In genomic region chr1:80987106-80987505, GRCh38 we compare ENCODE assay signal across 30 cellular contexts.
"Had no signal": no experiment of that assay in that cellular context is flagged by ENCODE, and none has a peak within 500 bp of the region (broad histone marks: within the 10 kb centered on the region; RNA-seq: fewer than 3 reads in every experiment).

No MANE protein-coding gene starts in this region.

- H3K9me3 ChIP-seq: gastrocnemius medialis, pancreas, psoas muscle, right atrium auricular region, stomach, suprapubic skin, tibial artery, upper lobe of right lung had no signal

- H3K27ac ChIP-seq: gastrocnemius medialis, pancreas, psoas muscle, right atrium auricular region, stomach, suprapubic skin, tibial artery, upper lobe of right lung had no signal

- H3K4me2 ChIP-seq: smooth muscle cell had no signal

- H3K36me3 Mint-ChIP-seq: naive thymus-derived CD4-positive, alpha-beta T cell; stimulated activated naive B cell treated with anti-CD40 and anti-IgM and Interleukin-4, amounts not matched to agents 10 μg/mL and 1 μg/mL and 100 μg/mL, for 72 hours had no signal

- H3K4me3 ChIP-seq: gastrocnemius medialis, pancreas, psoas muscle, right atrium auricular region, smooth muscle cell, stomach, suprapubic skin, tibial artery, upper lobe of right lung had no signal

- ATAC-seq: esophagus mucosa; gastrocnemius medialis; left cardiac atrium; naive thymus-derived CD4-positive, alpha-beta T cell; pancreas; psoas muscle; stimulated activated naive B cell treated with anti-CD40 and anti-IgM and Interleukin-4, amounts not matched to agents 10 μg/mL and 1 μg/mL and 100 μg/mL, for 72 hours; upper lobe of right lung had no signal

- H3K4me1 Mint-ChIP-seq: activated CD4-positive, alpha-beta memory T cell treated with anti-CD3 and anti-CD28 coated beads, Interleukin-2, amount 10 ng/mL, durations not matched to agents 7 days and 5 days; activated CD4-positive, alpha-beta T cell treated with anti-CD3 and anti-CD28 coated beads, Interleukin-2, amount 10 ng/mL, durations not matched to agents 7 days and 5 days; naive thymus-derived CD4-positive, alpha-beta T cell; stimulated activated naive B cell treated with anti-CD40 and anti-IgM and Interleukin-4, amounts not matched to agents 10 μg/mL and 1 μg/mL and 100 μg/mL, for 72 hours had no signal

- H3K36me3 ChIP-seq: gastrocnemius medialis, pancreas, right atrium auricular region, stomach, suprapubic skin, tibial artery, upper lobe of right lung had no signal

- H3K4me3 Mint-ChIP-seq: activated CD4-positive, alpha-beta memory T cell treated with anti-CD3 and anti-CD28 coated beads, Interleukin-2, amount 10 ng/mL, durations not matched to agents 7 days and 5 days; activated CD4-positive, alpha-beta T cell treated with anti-CD3 and anti-CD28 coated beads, Interleukin-2, amount 10 ng/mL, durations not matched to agents 7 days and 5 days; activated T-cell treated with anti-CD3 and anti-CD28 coated beads, Interleukin-2, amount 50 U/mL, for 24 hours; naive thymus-derived CD4-positive, alpha-beta T cell; stimulated activated naive B cell treated with anti-CD40 and anti-IgM and Interleukin-4, amounts not matched to agents 10 μg/mL and 1 μg/mL and 100 μg/mL, for 72 hours had no signal

- DNase-seq: activated CD4-positive, alpha-beta memory T cell treated with anti-CD3 and anti-CD28 coated beads, Interleukin-2, amount 10 ng/mL, durations not matched to agents 7 days and 5 days; activated CD4-positive, alpha-beta T cell treated with anti-CD3 and anti-CD28 coated beads for 1 hour; activated CD4-positive, alpha-beta T cell treated with anti-CD3 and anti-CD28 coated beads, Interleukin-2, amount 10 ng/mL, durations not matched to agents 7 days and 5 days; activated CD8-positive, alpha-beta memory T cell treated with anti-CD3 and anti-CD28 coated beads, Interleukin-2, amount 50 U/mL, for 48 hours; activated gamma-delta T cell; activated naive CD4-positive, alpha-beta T cell treated with anti-CD3 and anti-CD28 coated beads, Interleukin-2, amount 50 U/mL, for 16 hours; activated T-cell treated with anti-CD3 and anti-CD28 coated beads, Interleukin-2, amount 50 U/mL, for 24 hours; amygdala; cortex of kidney; gastrocnemius medialis; glutamatergic neuron; islet precursor cell; left cardiac atrium; midbrain; naive thymus-derived CD4-positive, alpha-beta T cell; pancreas; psoas muscle; stimulated activated CD4-positive, alpha-beta T cell treated with anti-CD3 and anti-CD28 coated beads, Interleukin-1b, Interleukin-23, amount 100 ng/mL, for 48 hours; stimulated activated CD4-positive, alpha-beta T cell treated with anti-CD3 and anti-CD28 coated beads, Interleukin-4, amount 100 ng/mL, for 4 hours; stimulated activated CD8-positive, alpha-beta memory T cell treated with anti-CD3 and anti-CD28 coated beads, Interleukin-4, amount 100 ng/mL, for 48 hours; stimulated activated naive B cell treated with anti-CD40 and anti-IgM and Interleukin-4, amounts not matched to agents 10 μg/mL and 1 μg/mL and 100 μg/mL, for 72 hours; stomach; T-helper 2 cell; tibial artery; upper lobe of right lung had no signal

- H3K27me3 ChIP-seq: gastrocnemius medialis, pancreas, right atrium auricular region, stomach, suprapubic skin, tibial artery, upper lobe of right lung had no signal

- H3K27ac Mint-ChIP-seq: activated CD4-positive, alpha-beta memory T cell treated with anti-CD3 and anti-CD28 coated beads, Interleukin-2, amount 10 ng/mL, durations not matched to agents 7 days and 5 days; activated CD4-positive, alpha-beta T cell treated with anti-CD3 and anti-CD28 coated beads, Interleukin-2, amount 10 ng/mL, durations not matched to agents 7 days and 5 days; activated T-cell treated with anti-CD3 and anti-CD28 coated beads, Interleukin-2, amount 50 U/mL, for 24 hours; naive thymus-derived CD4-positive, alpha-beta T cell; stimulated activated naive B cell treated with anti-CD40 and anti-IgM and Interleukin-4, amounts not matched to agents 10 μg/mL and 1 μg/mL and 100 μg/mL, for 72 hours had no signal

- H3K27me3 Mint-ChIP-seq: activated CD4-positive, alpha-beta memory T cell treated with anti-CD3 and anti-CD28 coated beads, Interleukin-2, amount 10 ng/mL, durations not matched to agents 7 days and 5 days; activated CD4-positive, alpha-beta T cell treated with anti-CD3 and anti-CD28 coated beads, Interleukin-2, amount 10 ng/mL, durations not matched to agents 7 days and 5 days; activated T-cell treated with anti-CD3 and anti-CD28 coated beads, Interleukin-2, amount 50 U/mL, for 24 hours; naive thymus-derived CD4-positive, alpha-beta T cell; stimulated activated naive B cell treated with anti-CD40 and anti-IgM and Interleukin-4, amounts not matched to agents 10 μg/mL and 1 μg/mL and 100 μg/mL, for 72 hours had no signal

- H3K9me3 Mint-ChIP-seq: activated CD4-positive, alpha-beta memory T cell treated with anti-CD3 and anti-CD28 coated beads, Interleukin-2, amount 10 ng/mL, durations not matched to agents 7 days and 5 days; activated CD4-positive, alpha-beta T cell treated with anti-CD3 and anti-CD28 coated beads, Interleukin-2, amount 10 ng/mL, durations not matched to agents 7 days and 5 days had no signal

- H3K4me1 ChIP-seq: gastrocnemius medialis, pancreas, psoas muscle, right atrium auricular region, stomach, tibial artery, upper lobe of right lung had no signal

- FAIRE-seq: endothelial cell of umbilical vein, pancreas had no signal
